7 cellular contexts compared by ENCODE assay signal in the genomic region with DNA sequence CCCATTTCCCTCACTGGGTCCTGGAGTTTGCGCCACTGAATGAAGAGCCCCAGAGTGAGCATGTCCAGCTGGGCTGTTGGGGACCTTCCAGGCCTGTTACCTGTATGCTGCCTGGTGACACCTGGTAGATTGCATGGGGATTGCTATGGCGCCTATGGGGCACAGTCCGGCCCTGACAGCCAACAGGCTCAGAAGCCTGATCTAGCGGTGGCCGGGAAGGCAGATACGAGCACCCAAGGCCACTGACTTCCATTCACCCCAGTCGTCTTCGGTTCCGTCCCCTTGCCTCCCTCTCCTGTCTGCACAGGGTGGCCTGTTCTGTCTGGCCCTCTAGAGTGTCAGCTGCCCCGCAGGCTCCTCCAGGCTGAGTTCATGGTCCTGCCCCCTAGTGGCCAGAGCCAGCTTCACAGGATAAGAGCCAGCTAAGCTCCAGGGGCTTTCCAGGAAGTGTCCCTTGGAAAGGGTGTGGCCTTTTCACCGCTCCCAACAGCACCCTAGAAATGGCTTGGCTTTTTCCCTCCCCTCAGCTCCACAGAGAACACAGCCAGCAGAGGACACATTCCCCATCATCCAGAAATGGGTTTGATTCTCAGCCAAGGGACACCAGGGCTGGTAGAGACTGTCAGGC.
DNase-seq lines count a peak whose midpoint lies in the region; TF ChIP-seq lines count a peak whose summit lies in the region.
"Not testable (repeated sequence)": the region's sequence is repeated elsewhere in the genome, so short reads cannot be mapped to it uniquely, and the experiment has no call there.

No MANE protein-coding gene starts in this region.

- not testable (repeated sequence) for DNase-seq in GM12864 (ENCODE audit: low read depth)
- peak; percentile 56 for DNase-seq in LHCN-M2 (ENCODE audit: low read depth)
- DNase-seq in RKO (ENCODE audit: low spot score) = peak; percentile 56
- peak; percentile 61 for DNase-seq in activated CD8-positive, alpha-beta memory T cell treated with anti-CD3 and anti-CD28 coated beads, Interleukin-2, amount 50 U/mL, for 4 hours
- peak; percentile 55 for DNase-seq in coronary artery (ENCODE audit: low spot score)
- DNase-seq in islet precursor cell = peak; percentile 88
- DNase-seq in progenitor cell of endocrine pancreas (ENCODE audit: low spot score, unreplicated experiment) = peak; percentile 57

- not testable (repeated sequence) for H3K9me3 Mint-ChIP-seq in progenitor cell of endocrine pancreas (ENCODE audit: low read depth)

- H3K4me3 ChIP-seq in GM12864 (ENCODE audit: low read depth, low read length); coronary artery: not testable (repeated sequence)

- peak; percentile 83 for TF ChIP-seq CTCF in GM12864 (IDR thresholded peaks at IDR 0.05; ENCODE audit: low read depth, low read length, missing control alignments)
- TF ChIP-seq CTCF in coronary artery (IDR thresholded peaks at IDR 0.05) = not testable (repeated sequence)
- peak; percentile 70 for TF ChIP-seq CTCF in progenitor cell of endocrine pancreas (IDR thresholded peaks at IDR 0.05; ENCODE audit: unreplicated experiment)

- not testable (repeated sequence) for H3K27ac ChIP-seq in coronary artery

- H3K36me3 Mint-ChIP-seq in progenitor cell of endocrine pancreas (ENCODE audit: insufficient read depth) = not testable (repeated sequence)

- H3K4me1 Mint-ChIP-seq in progenitor cell of endocrine pancreas (ENCODE audit: low read depth) = not testable (repeated sequence)

- H3K27ac Mint-ChIP-seq in progenitor cell of endocrine pancreas = not testable (repeated sequence)

- H3K4me3 Mint-ChIP-seq in progenitor cell of endocrine pancreas (ENCODE audit: low read depth) = not testable (repeated sequence)

- peaks cover 24% of the 10 kb centered on the region for H3K27me3 Mint-ChIP-seq in progenitor cell of endocrine pancreas
